In genomic region chr21:39350094-39351006, GRCh38 we compare ENCODE assay signal across 8 cellular contexts. TPM values are rescaled to one million over a fixed set of nuclear protein-coding genes. Genes with fewer than 3 reads are reported as not detected.
A peak's percentile ranks its signal among the peaks of the same experiment; 100 is the strongest.
DNase-seq lines count a peak whose midpoint lies in the region; ATAC-seq and TF ChIP-seq lines count a peak whose summit lies in the region.

No MANE protein-coding gene starts in this region.

- POLR2A ChIA-PET in activated CD8-positive, alpha-beta T cell treated with anti-CD3 and anti-CD28 coated beads for 36 hours (lab: Charles Lee), result interaction anchor here (0.5 to 5.5 kb wide), 5 partner anchors 13 to 472 kb away, joined by 3 to 111 read pairs (median 9); partner anchors contain the start of gene BRWD1

- peak overlapping the region; percentile 62; the same call in 1 of the 2 replicates for H3K4me3 ChIP-seq in iPS DF 6.9 (ENCODE audit: low read length)

- peak overlapping the region; percentile 100 for H3K27ac Mint-ChIP-seq in activated CD8-positive, alpha-beta T cell treated with anti-CD3 and anti-CD28 coated beads for 36 hours
- H3K27ac Mint-ChIP-seq in stimulated activated memory B cell treated with anti-CD40 and anti-IgM and Interleukin-4, amounts not matched to agents 10 μg/mL and 1 μg/mL and 100 μg/mL, for 72 hours, result peak overlapping the region; percentile 98

- H3K36me3 Mint-ChIP-seq in activated CD8-positive, alpha-beta T cell treated with anti-CD3 and anti-CD28 coated beads for 36 hours (ENCODE audit: low read depth), result peaks cover 22% of the 10 kb centered on the region
- H3K36me3 Mint-ChIP-seq in stimulated activated memory B cell treated with anti-CD40 and anti-IgM and Interleukin-4, amounts not matched to agents 10 μg/mL and 1 μg/mL and 100 μg/mL, for 72 hours, result peaks cover 15% of the 10 kb centered on the region

- peaks cover 25% of the 10 kb centered on the region for H3K4me1 Mint-ChIP-seq in activated CD8-positive, alpha-beta T cell treated with anti-CD3 and anti-CD28 coated beads for 36 hours (ENCODE audit: low read depth)
- H3K4me1 Mint-ChIP-seq in stimulated activated memory B cell treated with anti-CD40 and anti-IgM and Interleukin-4, amounts not matched to agents 10 μg/mL and 1 μg/mL and 100 μg/mL, for 72 hours, result peaks cover 34% of the 10 kb centered on the region

- H3K4me1 ChIP-seq in iPS DF 6.9 (ENCODE audit: control insufficient read depth, insufficient read depth, low read length), result no peaks in the 10 kb centered on the region

- H3K27me3 ChIP-seq in iPS DF 6.9 (ENCODE audit: control insufficient read depth, insufficient read depth, low read length), result no peaks in the 10 kb centered on the region

- H3K27ac ChIP-seq in iPS DF 6.9 (ENCODE audit: low read length), result no peak overlapping the region

- H3K4me3 Mint-ChIP-seq in activated CD8-positive, alpha-beta T cell treated with anti-CD3 and anti-CD28 coated beads for 36 hours, result peak overlapping the region; percentile 92
- H3K4me3 Mint-ChIP-seq in stimulated activated memory B cell treated with anti-CD40 and anti-IgM and Interleukin-4, amounts not matched to agents 10 μg/mL and 1 μg/mL and 100 μg/mL, for 72 hours, result peak overlapping the region; percentile 100

- H3K27me3 Mint-ChIP-seq in activated CD8-positive, alpha-beta T cell treated with anti-CD3 and anti-CD28 coated beads for 36 hours, result no peaks in the 10 kb centered on the region
- H3K27me3 Mint-ChIP-seq in stimulated activated memory B cell treated with anti-CD40 and anti-IgM and Interleukin-4, amounts not matched to agents 10 μg/mL and 1 μg/mL and 100 μg/mL, for 72 hours, result peaks cover 16% of the 10 kb centered on the region

- CTCF ChIA-PET in activated CD8-positive, alpha-beta T cell treated with anti-CD3 and anti-CD28 coated beads for 36 hours (lab: Charles Lee), result interaction anchor here (0.8 to 0.9 kb wide), 2 partner anchors 37 to 91 kb away, joined by 3 to 4 read pairs; no protein-coding TSS in a partner anchor

- no peak for ATAC-seq in activated CD8-positive, alpha-beta T cell treated with anti-CD3 and anti-CD28 coated beads for 36 hours
- no peak for ATAC-seq in stimulated activated memory B cell treated with anti-CD40 and anti-IgM and Interleukin-4, amounts not matched to agents 10 μg/mL and 1 μg/mL and 100 μg/mL, for 72 hours
- no peak for ATAC-seq in HG02763 (IDR thresholded peaks at IDR 0.05; ENCODE audit: unreplicated experiment)

- no peaks in the 10 kb centered on the region for H3K9me3 Mint-ChIP-seq in activated CD8-positive, alpha-beta T cell treated with anti-CD3 and anti-CD28 coated beads for 36 hours
- H3K9me3 Mint-ChIP-seq in stimulated activated memory B cell treated with anti-CD40 and anti-IgM and Interleukin-4, amounts not matched to agents 10 μg/mL and 1 μg/mL and 100 μg/mL, for 72 hours, result no peaks in the 10 kb centered on the region

- intact Hi-C loops in activated CD8-positive, alpha-beta T cell treated with anti-CD3 and anti-CD28 coated beads for 36 hours (cut with micrococcal nuclease), result no loop called here

- peaks cover 2% of the 10 kb centered on the region; the same call in 1 of the 2 replicates for H3K36me3 ChIP-seq in iPS DF 6.9 (ENCODE audit: control insufficient read depth, insufficient read depth, low read length)

- no peak for TF ChIP-seq CTCF in activated CD8-positive, alpha-beta T cell treated with anti-CD3 and anti-CD28 coated beads for 36 hours (IDR thresholded peaks at IDR 0.05)

- WGBS in iPS DF 6.9 (ENCODE audit: insufficient coverage, insufficient read length), result no CpG with 5 or more reads among the region's 19 CpGs

- H3K9me3 ChIP-seq in iPS DF 6.9 (ENCODE audit: control insufficient read depth, insufficient read depth, low read length), result no peaks in the 10 kb centered on the region

- DNase-seq in NCI-H2227 treated with DMSO at 0.1 percent for 48 hours (lab: John Stamatoyannopoulos, UW) (peak; percentile 8), NCI-H2227 (lab: John Stamatoyannopoulos, UW; ENCODE audit: unreplicated experiment) (no peak), iPS DF 6.9 (ENCODE audit: low read depth, low spot score) (no peak), DMS 273 treated with DMSO at 0.1 percent for 48 hours (lab: John Stamatoyannopoulos, UW) (no peak), 8988T (no peak)
- DNase-seq in activated CD8-positive, alpha-beta T cell treated with anti-CD3 and anti-CD28 coated beads for 36 hours, result no peak

RNA-seq across cellular contexts. Expression of gene HMGN1, which starts 1.5 kb away (rescaled TPM):
- total RNA-seq in activated CD8-positive, alpha-beta T cell treated with anti-CD3 and anti-CD28 coated beads for 36 hours, result 100 to 1,000 TPM; 415 to 416 TPM

RNA-seq across cellular contexts. Expression of gene BRWD1, which starts 36.9 kb away (rescaled TPM):
- total RNA-seq in activated CD8-positive, alpha-beta T cell treated with anti-CD3 and anti-CD28 coated beads for 36 hours, result 10 to 100 TPM; 27.9 to 29.3 TPM
